ENCODE assay signal across 13 cellular contexts in genomic region chr7:121336579-121336978, GRCh38.
"Had no signal": no experiment of that assay in that cellular context is flagged by ENCODE, and none has a peak within 500 bp of the region (broad histone marks: within the 10 kb centered on the region; RNA-seq: fewer than 3 reads in every experiment).

No MANE protein-coding gene starts in this region.

- DNase-seq: activated CD4-positive, alpha-beta T cell treated with anti-CD3 and anti-CD28 coated beads, Interleukin-2, amount 10 ng/mL, durations not matched to agents 24 days and 14 days; activated naive CD4-positive, alpha-beta T cell treated with Interleukin-2 at 50 U/mL for 16 hours; activated naive CD8-positive, alpha-beta T cell treated with anti-CD3 and anti-CD28 coated beads, Interleukin-2, amount 50 U/mL, for 24 hours; effector CD4-positive, alpha-beta T cell; left lung; occipital lobe; right lobe of liver; spleen; stimulated activated CD4-positive, alpha-beta T cell treated with anti-CD3 and anti-CD28 coated beads, Interleukin-1b, Interleukin-23, amount 100 ng/mL, for 48 hours; stimulated activated naive CD4-positive, alpha-beta T cell treated with Interleukin-2 at 50 U/mL for 16 hours had no signal

- H3K4me3 ChIP-seq: cardiac muscle cell, coronary artery, left lung, right lobe of liver, spleen, suprapubic skin had no signal
